ENCODE assay signal across 20 cellular contexts in the genomic region with DNA sequence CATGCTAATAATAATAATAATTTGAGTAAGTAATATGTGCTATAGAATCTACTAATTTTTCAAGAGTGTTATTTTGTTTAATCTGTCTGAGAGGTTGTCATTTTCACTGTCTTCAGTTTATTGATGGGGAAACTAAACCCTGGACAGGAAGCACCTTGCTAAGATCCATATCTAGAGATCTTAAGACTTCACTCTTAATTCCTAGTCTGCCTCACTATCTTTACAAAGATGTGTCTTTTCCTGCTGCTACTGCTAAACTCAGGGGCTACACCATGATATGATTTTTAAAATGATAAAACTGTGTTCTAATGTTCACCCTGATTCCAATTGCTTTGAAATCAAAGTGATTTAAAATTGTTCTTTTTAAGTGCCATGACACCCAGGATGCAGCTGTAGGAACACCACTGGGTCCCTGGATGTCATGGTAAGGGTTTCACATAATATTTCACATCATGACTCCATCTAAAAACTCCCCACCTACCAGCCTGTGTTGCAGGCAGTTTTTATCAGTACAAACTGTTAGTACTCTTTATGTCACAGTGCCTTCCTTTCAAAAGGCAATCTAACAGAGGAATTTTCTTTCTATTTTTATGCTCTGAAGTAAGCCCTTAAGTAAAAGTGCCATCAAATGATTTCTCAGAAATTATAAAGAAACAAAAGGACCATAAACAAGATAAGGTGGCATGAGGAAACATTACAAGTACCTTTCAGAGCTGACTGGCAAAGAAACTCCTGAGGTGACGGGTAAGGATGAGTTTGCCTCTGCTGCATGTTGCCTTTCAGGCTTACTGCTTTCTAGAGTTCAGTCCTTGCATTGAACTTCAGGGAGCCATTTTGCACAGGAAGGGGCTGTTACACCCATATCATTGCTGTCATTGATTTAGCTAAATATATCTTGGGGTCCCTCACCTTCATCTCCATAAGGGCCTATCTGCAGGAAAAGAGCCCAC.
"Had no signal": no experiment of that assay in that cellular context is flagged by ENCODE, and none has a peak within 500 bp of the region (broad histone marks: within the 10 kb centered on the region; RNA-seq: fewer than 3 reads in every experiment).

No MANE protein-coding gene starts in this region.

- H3K27me3 Mint-ChIP-seq: dendritic cell treated with granulocyte-macrophage colony-stimulating factor and Interleukin-4, amounts not matched to agents 40 ng/mL and 50 ng/mL, for 4 days; naive thymus-derived CD8-positive, alpha-beta T cell had no signal

- H3K27ac ChIP-seq: esophagus squamous epithelium, hepatocyte, neutrophil, psoas muscle, right lobe of liver, tibial artery, upper lobe of left lung, uterus had no signal

- DNase-seq: esophagus squamous epithelium; foreskin fibroblast; head of caudate nucleus; kidney; left cardiac atrium; mesendoderm; naive thymus-derived CD8-positive, alpha-beta T cell; psoas muscle; retina; right lobe of liver; stimulated activated CD4-positive, alpha-beta T cell treated with anti-CD3 and anti-CD28 coated beads, Interleukin-4, amount 100 ng/mL, for 1 hour; stimulated activated CD8-positive, alpha-beta memory T cell treated with anti-CD3 and anti-CD28 coated beads, Interleukin-4, amount 100 ng/mL, for 48 hours; stimulated activated naive CD8-positive, alpha-beta T cell treated with anti-CD3 and anti-CD28 coated beads, Interleukin-15, Interleukin-2, amounts not matched to agents 100 U/mL and 50 U/mL, for 24 hours; tibial artery; upper lobe of left lung; uterus had no signal

- H3K4me2 ChIP-seq: hepatocyte had no signal

- H3K79me2 ChIP-seq: hepatocyte had no signal

- H3K4me1 Mint-ChIP-seq: stimulated activated effector memory CD8-positive, alpha-beta T cell treated with anti-CD3 and anti-CD28 coated beads, Interleukin-12 subunit alpha, Interleukin-12 subunit beta, amount 100 ng/mL, for 72 hours had no signal

- H3K36me3 Mint-ChIP-seq: stimulated activated effector memory CD8-positive, alpha-beta T cell treated with anti-CD3 and anti-CD28 coated beads, Interleukin-12 subunit alpha, Interleukin-12 subunit beta, amount 100 ng/mL, for 72 hours had no signal

- H3K4me3 Mint-ChIP-seq: dendritic cell treated with granulocyte-macrophage colony-stimulating factor and Interleukin-4, amounts not matched to agents 40 ng/mL and 50 ng/mL, for 4 days; naive thymus-derived CD8-positive, alpha-beta T cell; stimulated activated effector memory CD8-positive, alpha-beta T cell treated with anti-CD3 and anti-CD28 coated beads, Interleukin-12 subunit alpha, Interleukin-12 subunit beta, amount 100 ng/mL, for 72 hours had no signal

- H3K9me3 ChIP-seq: esophagus squamous epithelium, neutrophil, psoas muscle, right lobe of liver, tibial artery, upper lobe of left lung, uterus had no signal

- H3K36me3 ChIP-seq: esophagus squamous epithelium, neutrophil, right lobe of liver, tibial artery, upper lobe of left lung, uterus had no signal

- H3K27ac Mint-ChIP-seq: dendritic cell treated with granulocyte-macrophage colony-stimulating factor and Interleukin-4, amounts not matched to agents 40 ng/mL and 50 ng/mL, for 4 days; stimulated activated effector memory CD8-positive, alpha-beta T cell treated with anti-CD3 and anti-CD28 coated beads, Interleukin-12 subunit alpha, Interleukin-12 subunit beta, amount 100 ng/mL, for 72 hours had no signal

- H2AFZ ChIP-seq: hepatocyte had no signal

- ATAC-seq: left cardiac atrium; naive thymus-derived CD8-positive, alpha-beta T cell; psoas muscle; right lobe of liver; stimulated activated effector memory CD8-positive, alpha-beta T cell treated with anti-CD3 and anti-CD28 coated beads, Interleukin-12 subunit alpha, Interleukin-12 subunit beta, amount 100 ng/mL, for 72 hours; stimulated activated naive CD8-positive, alpha-beta T cell treated with anti-CD3 and anti-CD28 coated beads, Interleukin-15, Interleukin-2, amounts not matched to agents 100 U/mL and 50 U/mL, for 24 hours had no signal

- H3K27me3 ChIP-seq: esophagus squamous epithelium, hepatocyte, neutrophil, right lobe of liver, tibial artery, upper lobe of left lung, uterus had no signal

- H3K4me3 ChIP-seq: esophagus squamous epithelium, hepatocyte, psoas muscle, right lobe of liver, tibial artery, upper lobe of left lung, uterus had no signal

- H3K4me1 ChIP-seq: esophagus squamous epithelium, psoas muscle, right lobe of liver, tibial artery, upper lobe of left lung, uterus had no signal
